In genomic region chr10:102231357-102232318, GRCh38 we compare ENCODE assay signal across 1 cellular context.
TF ChIP-seq lines count a peak whose summit lies in the region.

No MANE protein-coding gene starts in this region.

TF ChIP-seq in K562, 482 proteins besides CTCF, POLR2A, EP300 and RAD21 (continues in another document):
- peak; percentile 2; the same call in 1 of the 2 replicates for TF ChIP-seq RBFOX2 (IDR thresholded peaks at IDR 0.05; ENCODE audit: low read depth, low read length)
- no peak for TF ChIP-seq EZH2 (IDR thresholded peaks at IDR 0.05; ENCODE audit: borderline replicate concordance, low read depth, low read length)
- no peak for TF ChIP-seq MAFG (tag; conservative IDR thresholded peaks at IDR 0.05)
- TF ChIP-seq MAFK (IDR thresholded peaks at IDR 0.05; ENCODE audit: low read length) = no peak
- TF ChIP-seq STAT5B (CRISPR knock-in tag; IDR thresholded peaks at IDR 0.05) = no peak
- no peak for TF ChIP-seq ZNF277 (CRISPR knock-in tag; IDR thresholded peaks at IDR 0.05; ENCODE audit: borderline replicate concordance)
- TF ChIP-seq PPARD (CRISPR knock-in tag; IDR thresholded peaks at IDR 0.05) = no peak
- no peak for TF ChIP-seq ELF2 (CRISPR knock-in tag; IDR thresholded peaks at IDR 0.05)
- TF ChIP-seq TOE1 (IDR thresholded peaks at IDR 0.05; ENCODE audit: borderline replicate concordance) = no peak
- TF ChIP-seq TOE1 (CRISPR knock-in tag; IDR thresholded peaks at IDR 0.05; ENCODE audit: borderline replicate concordance, low read depth) = no peak
- TF ChIP-seq NFIX (CRISPR knock-in tag; IDR thresholded peaks at IDR 0.05; ENCODE audit: low read depth) = no peak
- no peak for TF ChIP-seq MED1 (CRISPR knock-in tag; IDR thresholded peaks at IDR 0.05; ENCODE audit: borderline replicate concordance)
- TF ChIP-seq SRSF9 (IDR thresholded peaks at IDR 0.05; ENCODE audit: borderline replicate concordance, low read depth, low read length) = no peak
- TF ChIP-seq, protein P1, sequence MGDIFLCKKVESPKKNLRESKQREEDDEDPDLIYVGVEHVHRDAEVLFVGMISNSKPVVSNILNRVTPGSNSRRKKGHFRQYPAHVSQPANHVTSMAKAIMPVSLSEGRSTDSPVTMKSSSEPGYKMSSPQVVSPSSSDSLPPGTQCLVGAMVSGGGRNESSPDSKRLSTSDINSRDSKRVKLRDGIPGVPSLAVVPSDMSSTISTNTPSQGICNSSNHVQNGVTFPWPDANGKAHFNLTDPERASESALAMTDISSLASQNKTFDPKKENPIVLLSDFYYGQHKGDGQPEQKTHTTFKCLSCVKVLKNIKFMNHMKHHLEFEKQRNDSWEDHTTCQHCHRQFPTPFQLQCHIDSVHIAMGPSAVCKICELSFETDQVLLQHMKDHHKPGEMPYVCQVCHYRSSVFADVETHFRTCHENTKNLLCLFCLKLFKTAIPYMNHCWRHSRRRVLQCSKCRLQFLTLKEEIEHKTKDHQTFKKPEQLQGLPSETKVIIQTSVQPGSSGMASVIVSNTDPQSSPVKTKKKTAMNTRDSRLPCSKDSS (IDR thresholded peaks at IDR 0.05; ENCODE audit: low read depth, partially characterized antibody) = no peak
- TF ChIP-seq RCOR1 (IDR thresholded peaks at IDR 0.05; ENCODE audit: borderline replicate concordance in 1 of 2, low read depth in 2 of 2, low read length in 2 of 2) = 0 out of 4 replicates have a peak, but pooled peaks of 1 of the 2 experiments have one; percentile 15
- no peak for TF ChIP-seq KDM2B (CRISPR knock-in tag; IDR thresholded peaks at IDR 0.05)
- TF ChIP-seq ZNF134 (CRISPR knock-in tag; conservative IDR thresholded peaks at IDR 0.05) = no peak
- TF ChIP-seq, protein P2, sequence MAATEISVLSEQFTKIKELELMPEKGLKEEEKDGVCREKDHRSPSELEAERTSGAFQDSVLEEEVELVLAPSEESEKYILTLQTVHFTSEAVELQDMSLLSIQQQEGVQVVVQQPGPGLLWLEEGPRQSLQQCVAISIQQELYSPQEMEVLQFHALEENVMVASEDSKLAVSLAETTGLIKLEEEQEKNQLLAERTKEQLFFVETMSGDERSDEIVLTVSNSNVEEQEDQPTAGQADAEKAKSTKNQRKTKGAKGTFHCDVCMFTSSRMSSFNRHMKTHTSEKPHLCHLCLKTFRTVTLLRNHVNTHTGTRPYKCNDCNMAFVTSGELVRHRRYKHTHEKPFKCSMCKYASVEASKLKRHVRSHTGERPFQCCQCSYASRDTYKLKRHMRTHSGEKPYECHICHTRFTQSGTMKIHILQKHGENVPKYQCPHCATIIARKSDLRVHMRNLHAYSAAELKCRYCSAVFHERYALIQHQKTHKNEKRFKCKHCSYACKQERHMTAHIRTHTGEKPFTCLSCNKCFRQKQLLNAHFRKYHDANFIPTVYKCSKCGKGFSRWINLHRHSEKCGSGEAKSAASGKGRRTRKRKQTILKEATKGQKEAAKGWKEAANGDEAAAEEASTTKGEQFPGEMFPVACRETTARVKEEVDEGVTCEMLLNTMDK (IDR thresholded peaks at IDR 0.05; ENCODE audit: borderline replicate concordance, insufficient read depth, low read depth, low read length, poor library complexity, severe bottlenecking) = peak; percentile 17
- no peak for TF ChIP-seq CCAR2 (IDR thresholded peaks at IDR 0.05; ENCODE audit: low read depth, low read length)
- no peak for TF ChIP-seq THRA (IDR thresholded peaks at IDR 0.05)
- no peak for TF ChIP-seq CHD2 (IDR thresholded peaks at IDR 0.05; ENCODE audit: low read depth, low read length)
- TF ChIP-seq MTA2 (IDR thresholded peaks at IDR 0.05; ENCODE audit: low read depth) = no peak
- no peak for TF ChIP-seq ATF3 (IDR thresholded peaks at IDR 0.05)
- no peak for TF ChIP-seq ATF3 (CRISPR knock-in tag; conservative IDR thresholded peaks at IDR 0.05)
- no peak for TF ChIP-seq KDM1A (IDR thresholded peaks at IDR 0.05)
- TF ChIP-seq NCOR1 (IDR thresholded peaks at IDR 0.05) = no peak
- TF ChIP-seq KAT8 (IDR thresholded peaks at IDR 0.05; ENCODE audit: low read depth) = no peak
- TF ChIP-seq FUS (optimal IDR thresholded peaks at IDR 0.05; ENCODE audit: low read depth, low read length) = no peak
- no peak for TF ChIP-seq STAT6 (CRISPR knock-in tag; IDR thresholded peaks at IDR 0.05)
- no peak for TF ChIP-seq MAFF (IDR thresholded peaks at IDR 0.05; ENCODE audit: low read length)
- no peak for TF ChIP-seq POLR3G (IDR thresholded peaks at IDR 0.05; ENCODE audit: extremely low read depth, insufficient read length, insufficient replicate concordance)
- no peak for TF ChIP-seq PRDM10 (IDR thresholded peaks at IDR 0.05; ENCODE audit: partially characterized antibody)
- TF ChIP-seq, protein P3, sequence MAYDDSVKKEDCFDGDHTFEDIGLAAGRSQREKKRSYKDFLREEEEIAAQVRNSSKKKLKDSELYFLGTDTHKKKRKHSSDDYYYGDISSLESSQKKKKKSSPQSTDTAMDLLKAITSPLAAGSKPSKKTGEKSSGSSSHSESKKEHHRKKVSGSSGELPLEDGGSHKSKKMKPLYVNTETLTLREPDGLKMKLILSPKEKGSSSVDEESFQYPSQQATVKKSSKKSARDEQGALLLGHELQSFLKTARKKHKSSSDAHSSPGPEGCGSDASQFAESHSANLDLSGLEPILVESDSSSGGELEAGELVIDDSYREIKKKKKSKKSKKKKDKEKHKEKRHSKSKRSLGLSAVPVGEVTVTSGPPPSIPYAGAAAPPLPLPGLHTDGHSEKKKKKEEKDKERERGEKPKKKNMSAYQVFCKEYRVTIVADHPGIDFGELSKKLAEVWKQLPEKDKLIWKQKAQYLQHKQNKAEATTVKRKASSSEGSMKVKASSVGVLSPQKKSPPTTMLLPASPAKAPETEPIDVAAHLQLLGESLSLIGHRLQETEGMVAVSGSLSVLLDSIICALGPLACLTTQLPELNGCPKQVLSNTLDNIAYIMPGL (CRISPR knock-in tag; IDR thresholded peaks at IDR 0.05) = no peak
- no peak for TF ChIP-seq KDM4B (IDR thresholded peaks at IDR 0.05; ENCODE audit: borderline replicate concordance in 2 of 2, low read depth in 1 of 2)
- TF ChIP-seq HMG20B (CRISPR knock-in tag; IDR thresholded peaks at IDR 0.05) = no peak
- TF ChIP-seq POLR3A (IDR thresholded peaks at IDR 0.05; ENCODE audit: borderline replicate concordance, extremely low read depth, insufficient read depth, insufficient read length) = no peak
- TF ChIP-seq ZFP91 (CRISPR knock-in tag; IDR thresholded peaks at IDR 0.05) = no peak
- TF ChIP-seq, protein P4, sequence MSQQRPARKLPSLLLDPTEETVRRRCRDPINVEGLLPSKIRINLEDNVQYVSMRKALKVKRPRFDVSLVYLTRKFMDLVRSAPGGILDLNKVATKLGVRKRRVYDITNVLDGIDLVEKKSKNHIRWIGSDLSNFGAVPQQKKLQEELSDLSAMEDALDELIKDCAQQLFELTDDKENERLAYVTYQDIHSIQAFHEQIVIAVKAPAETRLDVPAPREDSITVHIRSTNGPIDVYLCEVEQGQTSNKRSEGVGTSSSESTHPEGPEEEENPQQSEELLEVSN (IDR thresholded peaks at IDR 0.05; ENCODE audit: borderline replicate concordance in 1 of 2, extremely low read depth in 1 of 2, insufficient read depth in 1 of 2, insufficient read length in 1 of 2, low read depth in 1 of 2, low read length in 1 of 2, poor library complexity in 1 of 2, severe bottlenecking in 1 of 2) = peak in 1 of 2 experiments; percentile 18
- TF ChIP-seq TEAD1 (CRISPR knock-in tag; IDR thresholded peaks at IDR 0.05) = no peak
- TF ChIP-seq ELF1 (tag; IDR thresholded peaks at IDR 0.05) = no peak
- TF ChIP-seq BRF1 (IDR thresholded peaks at IDR 0.05; ENCODE audit: borderline replicate concordance, extremely low read depth, insufficient read length) = no peak
- TF ChIP-seq ZNF668 (CRISPR knock-in tag; IDR thresholded peaks at IDR 0.05) = no peak
- TF ChIP-seq ZFPM2 (CRISPR knock-in tag; IDR thresholded peaks at IDR 0.05) = no peak
- no peak for TF ChIP-seq RAD51 (IDR thresholded peaks at IDR 0.05; ENCODE audit: borderline replicate concordance, low read depth)
- TF ChIP-seq ZNF239 (CRISPR knock-in tag; IDR thresholded peaks at IDR 0.05) = no peak
- TF ChIP-seq ELF4 (CRISPR knock-in tag; IDR thresholded peaks at IDR 0.05) = no peak
- TF ChIP-seq, protein P5, sequence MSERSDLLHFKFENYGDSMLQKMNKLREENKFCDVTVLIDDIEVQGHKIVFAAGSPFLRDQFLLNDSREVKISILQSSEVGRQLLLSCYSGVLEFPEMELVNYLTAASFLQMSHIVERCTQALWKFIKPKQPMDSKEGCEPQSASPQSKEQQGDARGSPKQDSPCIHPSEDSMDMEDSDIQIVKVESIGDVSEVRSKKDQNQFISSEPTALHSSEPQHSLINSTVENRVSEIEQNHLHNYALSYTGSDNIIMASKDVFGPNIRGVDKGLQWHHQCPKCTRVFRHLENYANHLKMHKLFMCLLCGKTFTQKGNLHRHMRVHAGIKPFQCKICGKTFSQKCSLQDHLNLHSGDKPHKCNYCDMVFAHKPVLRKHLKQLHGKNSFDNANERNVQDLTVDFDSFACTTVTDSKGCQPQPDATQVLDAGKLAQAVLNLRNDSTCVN (CRISPR knock-in tag; IDR thresholded peaks at IDR 0.05) = no peak
